ENCODE assay signal across 15 cellular contexts in the genomic region with DNA sequence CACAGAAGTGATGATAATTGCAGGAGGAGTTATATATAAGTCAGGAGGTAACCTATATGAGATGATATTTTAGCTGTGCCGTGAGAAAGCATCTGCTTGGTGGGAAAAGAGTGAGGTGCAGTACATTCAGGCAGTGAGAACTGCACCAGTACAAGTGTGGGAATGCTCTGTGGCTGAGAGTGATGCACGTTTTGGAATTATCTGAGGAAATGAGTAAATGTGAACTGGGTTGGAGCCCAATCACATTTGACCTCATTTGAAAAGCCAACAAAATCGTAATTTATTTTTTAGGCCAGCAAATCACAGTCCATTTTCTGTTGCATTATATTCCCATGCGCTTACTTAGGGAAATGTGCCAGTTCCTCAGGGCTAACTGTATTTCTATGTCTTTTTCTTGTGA. TPM values are rescaled to one million over a fixed set of nuclear protein-coding genes. Genes with fewer than 3 reads are reported as not detected.
DNase-seq lines count a peak whose midpoint lies in the region; ATAC-seq and TF ChIP-seq lines count a peak whose summit lies in the region.
"Had no signal": no experiment of that assay in that cellular context is flagged by ENCODE, and none has a peak within 500 bp of the region (broad histone marks: within the 10 kb centered on the region; RNA-seq: fewer than 3 reads in every experiment).

No MANE protein-coding gene starts in this region.

- H3K79me2 ChIP-seq in GM23248 (ENCODE audit: insufficient read depth), result peaks cover 32% of the 10 kb centered on the region

- H3K36me3 Mint-ChIP-seq in T-helper 17 cell (ENCODE audit: low read depth), result no peaks in the 10 kb centered on the region
- H3K36me3 Mint-ChIP-seq: activated naive CD4-positive, alpha-beta T cell treated with anti-CD3 and anti-CD28 coated beads, Interleukin-2, amount 10 ng/mL, durations not matched to agents 7 days and 5 days had no signal

- H3K9me3 ChIP-seq in GM23248 (ENCODE audit: low read depth) (no peaks in the 10 kb centered on the region), T-helper 17 cell (ENCODE audit: control insufficient read depth, low read length, poor library complexity, severe bottlenecking) (no peaks in the 10 kb centered on the region), ascending aorta (no peaks in the 10 kb centered on the region)
- H3K9me3 ChIP-seq: stomach had no signal

- H3K27me3 ChIP-seq in GM23248 (replicated peaks; ENCODE audit: insufficient read depth) (0 out of 2 replicates have a peak, but pooled peaks cover 5% of the 10 kb centered on the region), ascending aorta (no peaks in the 10 kb centered on the region)
- H3K27me3 ChIP-seq: stomach had no signal

- peak overlapping the region; percentile 44 for H3K27ac ChIP-seq in GM23248
- no peak overlapping the region for H3K27ac ChIP-seq in ascending aorta
- H3K27ac ChIP-seq: RWPE1, stomach had no signal

- H3K4me3 Mint-ChIP-seq in T-helper 17 cell, result no peak overlapping the region
- H3K4me3 Mint-ChIP-seq: activated naive CD4-positive, alpha-beta T cell treated with anti-CD3 and anti-CD28 coated beads, Interleukin-2, amount 10 ng/mL, durations not matched to agents 7 days and 5 days had no signal

- H3K36me3 ChIP-seq in GM23248 (ENCODE audit: low read depth) (no peaks in the 10 kb centered on the region), ascending aorta (no peaks in the 10 kb centered on the region)
- H3K36me3 ChIP-seq: stomach had no signal

- no peak overlapping the region for H3K4me2 ChIP-seq in GM23248 (ENCODE audit: unreplicated experiment)

- H3F3A ChIP-seq in GM23248 (ENCODE audit: insufficient read depth), result no peaks in the 10 kb centered on the region

- intact Hi-C loops in ascending aorta (cut with DNase I), result loop anchor here (10.0 kb wide), 1 partner anchor 555 kb away; a partner anchor contains a TSS

- WGBS in GM23248 (ENCODE audit: low coverage in 1 of 2, low lambda C conversion rate in 2 of 2, missing lambda C conversion rate in 2 of 2), 2 experiments, result 55 to 58% methylated on average over 4 of the region's 4 CpGs

- peaks cover 6% of the 10 kb centered on the region for H3K4me1 Mint-ChIP-seq in T-helper 17 cell

- peak overlapping the region; percentile 44; the same call in 1 of the 2 replicates for H3K9ac ChIP-seq in GM23248

- no peak for TF ChIP-seq CTCF in fibroblast of mammary gland (conservative IDR thresholded peaks at IDR 0.05; ENCODE audit: control insufficient read depth, insufficient read depth, low read depth, low read length)
- no peak for TF ChIP-seq CTCF in ascending aorta (IDR thresholded peaks at IDR 0.05)

- DNase-seq in GM23248, result peak; percentile 74
- no peak for DNase-seq in T-helper 17 cell
- peak; percentile 93 for DNase-seq in fibroblast of mammary gland (ENCODE audit: low read depth)
- peak; percentile 64 for DNase-seq in skeletal muscle cell (ENCODE audit: low read depth)
- DNase-seq in ascending aorta (ENCODE audit: low spot score in 2 of 2), result no peak
- no peak for DNase-seq in T-helper 2 cell
- DNase-seq in activated T-cell treated with anti-CD3 and anti-CD28 coated beads, Interleukin-2, amount 50 U/mL, for 48 hours, result no peak
- DNase-seq: activated CD4-positive, alpha-beta T cell treated with anti-CD3 and anti-CD28 coated beads, Interleukin-2, amount 50 U/mL, for 48 hours; activated naive CD4-positive, alpha-beta T cell treated with anti-CD3 and anti-CD28 coated beads, Interleukin-2, amount 10 ng/mL, durations not matched to agents 7 days and 5 days; activated T-cell treated with anti-CD3 and anti-CD28 coated beads, Interleukin-2, amount 50 U/mL, for 1 hour; erythroblast; mammary epithelial cell; NCI-H187; stomach had no signal

- H3K4me1 ChIP-seq in GM23248 (ENCODE audit: insufficient read depth) (peaks cover 15% of the 10 kb centered on the region), ascending aorta (no peaks in the 10 kb centered on the region)

- in situ Hi-C loops in GM23248 (cut with MboI), result loop anchor here (10.0 kb wide), 1 partner anchor 535 kb away; no protein-coding TSS in a partner anchor

- no peak overlapping the region for H3K4me3 ChIP-seq in GM23248
- H3K4me3 ChIP-seq in fibroblast of mammary gland (ENCODE audit: control insufficient read depth, low read depth, low read length), result no peak overlapping the region
- no peak overlapping the region for H3K4me3 ChIP-seq in skeletal muscle cell (ENCODE audit: low read depth, low read length)
- no peak overlapping the region for H3K4me3 ChIP-seq in ascending aorta
- H3K4me3 ChIP-seq: stomach had no signal

- H3K9me2 ChIP-seq in GM23248 (ENCODE audit: insufficient read depth), result no peaks in the 10 kb centered on the region

- no peak for ATAC-seq in T-helper 17 cell

- H3K27ac Mint-ChIP-seq in T-helper 17 cell, result peak overlapping the region; percentile 21
- H3K27ac Mint-ChIP-seq: activated naive CD4-positive, alpha-beta T cell treated with anti-CD3 and anti-CD28 coated beads, Interleukin-2, amount 10 ng/mL, durations not matched to agents 7 days and 5 days had no signal

- no peak overlapping the region for H2AFZ ChIP-seq in GM23248

- H3K27me3 Mint-ChIP-seq in T-helper 17 cell, result peaks cover 23% of the 10 kb centered on the region

- H4K20me1 ChIP-seq in GM23248 (ENCODE audit: insufficient read depth), result no peaks in the 10 kb centered on the region

RNA-seq across cellular contexts. Expression of a gene that starts 26.9 kb away (rescaled TPM):
- total RNA-seq in GM23248 (2014; rRNA removed; shearing (Covaris generic)), result 0.32 and 0.51 TPM in 2 replicates
- 0.21 and 0.30 TPM in 2 replicates for polyA plus RNA-seq in GM23248 (2016; fragmentation: Nextera tagmentation; extraction: Ambion mirVana)
- total RNA-seq in T-helper 17 cell (not detected), ascending aorta (not detected)

Comparison
In these comparisons a context has a peak if more than half of its experiments do, and no peak if none do; other contexts are left out.
1. DNase-seq: peak in GM23248 (single experiment), fibroblast of mammary gland (single experiment) and skeletal muscle cell (single experiment); none in T-helper 17 cell (0 of 3), ascending aorta (0 of 2), T-helper 2 cell (0 of 5) and activated T-cell treated with anti-CD3 and anti-CD28 coated beads, Interleukin-2, amount 50 U/mL, for 48 hours (0 of 2).